ENCODE assay signal across 1 cellular context in the genomic region with DNA sequence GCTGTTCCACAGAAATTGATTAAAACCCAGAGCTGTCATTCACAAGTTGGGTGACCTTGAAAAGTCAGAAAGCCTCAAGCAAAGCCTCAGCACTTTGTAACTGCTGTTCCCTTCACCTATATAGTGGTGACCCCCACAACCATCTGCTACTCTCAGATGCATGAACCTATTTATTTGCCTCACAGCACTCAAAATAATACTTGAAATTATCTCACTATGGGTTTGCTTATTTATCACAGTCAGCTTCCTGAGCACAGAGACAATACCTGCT.
TF ChIP-seq lines count a peak whose summit lies in the region.

No MANE protein-coding gene starts in this region.

TF ChIP-seq in HepG2, 621 proteins besides CTCF, POLR2A, EP300 and RAD21 (continued from another document):
- TF ChIP-seq, protein P1, sequence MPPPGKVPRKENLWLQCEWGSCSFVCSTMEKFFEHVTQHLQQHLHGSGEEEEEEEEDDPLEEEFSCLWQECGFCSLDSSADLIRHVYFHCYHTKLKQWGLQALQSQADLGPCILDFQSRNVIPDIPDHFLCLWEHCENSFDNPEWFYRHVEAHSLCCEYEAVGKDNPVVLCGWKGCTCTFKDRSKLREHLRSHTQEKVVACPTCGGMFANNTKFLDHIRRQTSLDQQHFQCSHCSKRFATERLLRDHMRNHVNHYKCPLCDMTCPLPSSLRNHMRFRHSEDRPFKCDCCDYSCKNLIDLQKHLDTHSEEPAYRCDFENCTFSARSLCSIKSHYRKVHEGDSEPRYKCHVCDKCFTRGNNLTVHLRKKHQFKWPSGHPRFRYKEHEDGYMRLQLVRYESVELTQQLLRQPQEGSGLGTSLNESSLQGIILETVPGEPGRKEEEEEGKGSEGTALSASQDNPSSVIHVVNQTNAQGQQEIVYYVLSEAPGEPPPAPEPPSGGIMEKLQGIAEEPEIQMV (CRISPR knock-in tag; IDR thresholded peaks at IDR 0.05; ENCODE audit: low read depth): no peak
